ENCODE assay signal across 8 cellular contexts in the genomic region with DNA sequence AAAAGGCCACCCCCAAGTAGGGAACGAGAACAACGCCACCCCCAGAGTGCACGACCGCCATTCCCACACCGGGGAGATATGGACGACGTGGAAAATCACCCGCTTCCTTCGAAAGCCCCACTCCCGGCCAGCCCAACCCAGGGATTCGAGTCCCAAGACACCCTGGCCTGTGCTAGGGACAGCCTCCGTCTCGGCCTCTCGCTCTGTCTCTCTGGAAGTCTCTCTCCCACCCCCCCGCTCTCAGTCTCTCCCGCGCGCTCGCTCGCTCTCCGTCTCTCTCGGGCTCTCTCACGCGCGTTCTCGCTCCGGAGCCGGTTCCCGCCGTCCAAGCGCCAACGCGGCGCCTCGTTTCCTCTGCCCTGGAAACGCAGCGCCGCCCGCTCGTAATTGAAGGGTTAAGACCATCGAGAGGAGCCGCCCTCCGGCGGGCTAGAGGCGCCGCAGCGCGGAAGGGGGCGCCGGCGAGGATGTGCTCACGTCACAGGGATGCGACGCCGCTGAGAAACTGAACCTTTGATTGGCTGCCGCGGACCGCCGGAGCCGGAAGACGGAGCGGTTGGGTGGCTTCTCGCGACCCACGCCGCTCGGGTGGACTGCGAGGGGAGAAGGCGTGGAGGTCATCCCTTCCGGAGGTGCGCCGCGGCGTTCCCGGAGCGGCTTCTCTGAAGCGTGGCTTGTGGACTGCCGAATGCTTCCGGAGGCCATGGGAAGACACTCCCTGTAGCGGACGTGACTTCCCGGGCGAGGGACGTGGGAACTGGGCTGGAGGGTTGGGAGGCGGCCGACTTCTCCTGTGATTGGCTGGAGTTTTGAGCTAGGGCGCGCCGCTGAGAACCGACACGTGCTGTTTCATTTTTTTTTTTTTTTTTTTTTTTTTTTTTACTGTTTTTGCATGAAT. TPM values are rescaled to one million over a fixed set of nuclear protein-coding genes. Genes with fewer than 3 reads are reported as not detected.
DNase-seq lines count a peak whose midpoint lies in the region; ATAC-seq and TF ChIP-seq lines count a peak whose summit lies in the region.
"Not testable (repeated sequence)": the region's sequence is repeated elsewhere in the genome, so short reads cannot be mapped to it uniquely, and the experiment has no call there.

A gene with protein sequence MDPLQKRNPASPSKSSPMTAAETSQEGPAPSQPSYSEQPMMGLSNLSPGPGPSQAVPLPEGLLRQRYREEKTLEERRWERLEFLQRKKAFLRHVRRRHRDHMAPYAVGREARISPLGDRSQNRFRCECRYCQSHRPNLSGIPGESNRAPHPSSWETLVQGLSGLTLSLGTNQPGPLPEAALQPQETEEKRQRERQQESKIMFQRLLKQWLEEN (minus strand): TSS at position 406 of the 898 bp plus-strand sequence. CDS start 9,930 bp downstream, outside the sequence.

- not testable (repeated sequence) for H3K27me3 Mint-ChIP-seq in activated T-helper 2 cell treated with anti-CD3 and anti-CD28 coated beads, Interferon-gamma antibody, Interleukin-2, Interleukin-4, amounts not matched to agents 10 μg/mL and 5 μg/mL and 100 μg/mL, durations not matched to agents 14 hours and 24 hours and 36 hours (ENCODE audit: low read depth); natural killer cell treated with Interleukin-12 subunit alpha and Interleukin-12 subunit beta and Interleukin-15 and Interleukin-18, amount 100 ng/mL, for 72 hours; type B pancreatic cell

- not testable (repeated sequence) for H3K36me3 Mint-ChIP-seq in activated T-helper 2 cell treated with anti-CD3 and anti-CD28 coated beads, Interferon-gamma antibody, Interleukin-2, Interleukin-4, amounts not matched to agents 10 μg/mL and 5 μg/mL and 100 μg/mL, durations not matched to agents 14 hours and 24 hours and 36 hours (ENCODE audit: low read depth); natural killer cell treated with Interleukin-12 subunit alpha and Interleukin-12 subunit beta and Interleukin-15 and Interleukin-18, amount 100 ng/mL, for 72 hours; type B pancreatic cell

- TF ChIP-seq CTCF in type B pancreatic cell (conservative IDR thresholded peaks at IDR 0.05), result not testable (repeated sequence)

- intact Hi-C loops in activated T-helper 2 cell treated with anti-CD3 and anti-CD28 coated beads, Interferon-gamma antibody, Interleukin-2, Interleukin-4, amounts not matched to agents 10 μg/mL and 5 μg/mL and 100 μg/mL, durations not matched to agents 14 hours and 24 hours and 36 hours (cut with micrococcal nuclease), result not testable (repeated sequence)

- H3K9me3 Mint-ChIP-seq in activated T-helper 2 cell treated with anti-CD3 and anti-CD28 coated beads, Interferon-gamma antibody, Interleukin-2, Interleukin-4, amounts not matched to agents 10 μg/mL and 5 μg/mL and 100 μg/mL, durations not matched to agents 14 hours and 24 hours and 36 hours; natural killer cell treated with Interleukin-12 subunit alpha and Interleukin-12 subunit beta and Interleukin-15 and Interleukin-18, amount 100 ng/mL, for 72 hours; type B pancreatic cell: not testable (repeated sequence)

- ATAC-seq in GM18508 (IDR thresholded peaks at IDR 0.05; ENCODE audit: insufficient read depth, unreplicated experiment), result peak; percentile 71
- peak; percentile 83 for ATAC-seq in GM21423 (IDR thresholded peaks at IDR 0.05; ENCODE audit: unreplicated experiment)
- peak; percentile 84 for ATAC-seq in HG02970 (IDR thresholded peaks at IDR 0.05; ENCODE audit: low FRiP score, unreplicated experiment)
- peak; percentile 93 to 94 for ATAC-seq in natural killer cell treated with Interleukin-12 subunit alpha and Interleukin-12 subunit beta and Interleukin-15 and Interleukin-18, amount 100 ng/mL, for 72 hours

- H3K27ac Mint-ChIP-seq in activated T-helper 2 cell treated with anti-CD3 and anti-CD28 coated beads, Interferon-gamma antibody, Interleukin-2, Interleukin-4, amounts not matched to agents 10 μg/mL and 5 μg/mL and 100 μg/mL, durations not matched to agents 14 hours and 24 hours and 36 hours; natural killer cell treated with Interleukin-12 subunit alpha and Interleukin-12 subunit beta and Interleukin-15 and Interleukin-18, amount 100 ng/mL, for 72 hours; type B pancreatic cell: not testable (repeated sequence)

- H3K4me1 Mint-ChIP-seq in activated T-helper 2 cell treated with anti-CD3 and anti-CD28 coated beads, Interferon-gamma antibody, Interleukin-2, Interleukin-4, amounts not matched to agents 10 μg/mL and 5 μg/mL and 100 μg/mL, durations not matched to agents 14 hours and 24 hours and 36 hours (ENCODE audit: low read depth); natural killer cell treated with Interleukin-12 subunit alpha and Interleukin-12 subunit beta and Interleukin-15 and Interleukin-18, amount 100 ng/mL, for 72 hours (ENCODE audit: low read depth in 2 of 2); type B pancreatic cell (ENCODE audit: unreplicated experiment): not testable (repeated sequence)

- DNase-seq in LHCN-M2 (ENCODE audit: low read depth); activated T-helper 2 cell treated with anti-CD3 and anti-CD28 coated beads, Interferon-gamma antibody, Interleukin-2, Interleukin-4, amounts not matched to agents 10 μg/mL and 5 μg/mL and 100 μg/mL, durations not matched to agents 14 hours and 24 hours and 36 hours (ENCODE audit: low spot score); glomerular endothelial cell (ENCODE audit: extremely low read depth, low read depth, low spot score); natural killer cell treated with Interleukin-12 subunit alpha and Interleukin-12 subunit beta and Interleukin-15 and Interleukin-18, amount 100 ng/mL, for 72 hours (ENCODE audit: low spot score); type B pancreatic cell (ENCODE audit: extremely low spot score, unreplicated experiment): not testable (repeated sequence)

- not testable (repeated sequence) for H3K4me3 Mint-ChIP-seq in activated T-helper 2 cell treated with anti-CD3 and anti-CD28 coated beads, Interferon-gamma antibody, Interleukin-2, Interleukin-4, amounts not matched to agents 10 μg/mL and 5 μg/mL and 100 μg/mL, durations not matched to agents 14 hours and 24 hours and 36 hours (ENCODE audit: low read depth); natural killer cell treated with Interleukin-12 subunit alpha and Interleukin-12 subunit beta and Interleukin-15 and Interleukin-18, amount 100 ng/mL, for 72 hours; type B pancreatic cell

RNA-seq across cellular contexts. Expression of the gene that starts here (rescaled TPM):
- total RNA-seq in LHCN-M2 (2014; rRNA removed), result 25.5 and 34.8 TPM in 2 replicates
- 17.7 TPM for polyA plus RNA-seq in LHCN-M2 (2012)
- total RNA-seq in activated T-helper 2 cell treated with anti-CD3 and anti-CD28 coated beads, Interferon-gamma antibody, Interleukin-2, Interleukin-4, amounts not matched to agents 10 μg/mL and 5 μg/mL and 100 μg/mL, durations not matched to agents 14 hours and 24 hours and 36 hours, result 26.2 and 28.2 TPM in 2 replicates
- total RNA-seq in glomerular endothelial cell, result 7.2 and 19.9 TPM in 2 replicates
- 10 to 100 TPM; 24.8 to 41.5 TPM for total RNA-seq in natural killer cell treated with Interleukin-12 subunit alpha and Interleukin-12 subunit beta and Interleukin-15 and Interleukin-18, amount 100 ng/mL, for 72 hours
- total RNA-seq in type B pancreatic cell (ENCODE audit: low replicate concordance), result 16.7 and 23.7 TPM in 2 replicates
